In genomic region chr9:133590231-133590855, GRCh38 we compare ENCODE assay signal across 1 cellular context.
TF ChIP-seq lines count a peak whose summit lies in the region.

No MANE protein-coding gene starts in this region.

TF ChIP-seq in IMR-90, 13 proteins besides CTCF, POLR2A, EP300 and RAD21:
- TF ChIP-seq MXI1 (IDR thresholded peaks at IDR 0.05; ENCODE audit: borderline replicate concordance, low read depth, low read length): no peak
- no peak for TF ChIP-seq FOS (IDR thresholded peaks at IDR 0.05; ENCODE audit: low read depth, low read length)
- TF ChIP-seq USF2 (IDR thresholded peaks at IDR 0.05; ENCODE audit: low read depth, low read length): no peak
- no peak for TF ChIP-seq RFX5 (IDR thresholded peaks at IDR 0.05; ENCODE audit: low read depth, low read length)
